ENCODE assay signal across 9 cellular contexts in the genomic region with DNA sequence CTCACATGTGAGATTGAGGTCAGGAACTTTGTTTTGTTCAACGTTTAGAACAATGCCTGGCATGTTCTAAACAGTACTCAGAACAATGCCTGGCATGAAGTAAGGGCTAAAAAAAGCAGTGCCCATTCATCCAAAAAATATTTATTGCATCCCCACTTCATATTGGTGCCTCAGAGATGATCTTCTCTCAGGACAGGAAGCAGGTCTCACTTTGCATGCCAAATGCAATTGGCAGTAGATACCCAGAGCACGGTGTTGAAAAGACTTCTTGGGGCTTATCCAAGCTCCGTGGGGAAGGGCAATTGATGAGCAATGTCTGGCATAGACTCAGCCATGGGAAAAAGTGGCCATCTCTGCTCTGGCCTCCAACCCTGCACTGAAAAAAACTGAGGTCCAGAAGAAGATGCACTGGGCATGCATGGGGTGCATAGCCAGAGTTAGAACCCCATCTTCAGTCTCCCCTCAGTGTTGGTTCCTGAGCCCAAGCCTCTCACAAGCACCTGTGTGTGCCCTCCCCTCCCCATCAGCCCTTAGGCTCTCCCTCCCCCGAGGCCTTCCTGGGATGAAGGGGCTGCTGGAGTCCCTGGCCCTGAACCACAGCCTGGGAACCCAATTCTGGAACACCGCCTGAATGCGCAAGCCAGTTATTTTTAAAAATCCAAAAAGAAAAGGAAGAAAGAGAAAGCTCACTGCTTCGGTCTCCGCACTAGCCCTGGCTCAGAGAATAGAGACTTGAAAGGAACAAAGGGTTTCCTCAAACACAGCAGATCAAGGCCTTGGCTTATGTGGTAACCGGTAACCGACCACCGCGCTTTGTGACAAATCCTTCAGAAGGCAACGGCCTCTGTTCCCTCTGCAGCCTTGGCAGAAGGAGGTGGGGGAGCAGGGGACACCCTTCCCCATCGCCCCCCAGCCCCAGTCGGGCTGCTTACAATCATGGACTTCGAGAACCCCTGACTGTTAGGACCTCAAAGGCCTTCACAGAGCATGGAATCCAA.
DNase-seq lines count a peak whose midpoint lies in the region; ATAC-seq and TF ChIP-seq lines count a peak whose summit lies in the region.
"Had no signal": no experiment of that assay in that cellular context is flagged by ENCODE, and none has a peak within 500 bp of the region (broad histone marks: within the 10 kb centered on the region; RNA-seq: fewer than 3 reads in every experiment).

No MANE protein-coding gene starts in this region.

- peak; percentile 70 for DNase-seq in ACHN
- DNase-seq in HT1080 (ENCODE audit: low read depth), result peak; percentile 62
- DNase-seq in cardiac fibroblast (ENCODE audit: low read depth in 2 of 2), result peak; percentile 86 to 88
- peak; percentile 71 to 88 for DNase-seq in lung microvascular endothelial cell (ENCODE audit: low read depth in 2 of 2)
- no peak for DNase-seq in NCI-H1694 treated with DMSO at 0.1 percent for 48 hours (lab: John Stamatoyannopoulos, UW)
- no peak for DNase-seq in SIG-M5 treated with dmso at 0.1 percent for 504 hours (lab: John Stamatoyannopoulos, UW; ENCODE audit: unreplicated experiment)
- DNase-seq in NCI-H82 treated with DMSO at 0.1 percent for 48 hours (lab: John Stamatoyannopoulos, UW; ENCODE audit: unreplicated experiment), result no peak
- DNase-seq in WTC11 (ENCODE audit: low spot score), result no peak

- in situ Hi-C loops in ACHN (cut with HindIII; ENCODE audit: low pct_ligation_motif_present, low pct_unique_long_range_greater_than_20kb, low sequenced_read_pairs), result no loop called here

- H3K27me3 Mint-ChIP-seq in WTC11 (ENCODE audit: low read depth), result peaks cover 3% of the 10 kb centered on the region; the same call in 1 of the 2 replicates

- no peak overlapping the region for H3K4me3 Mint-ChIP-seq in WTC11

- no peak overlapping the region for H3K4me3 ChIP-seq in cardiac fibroblast (replicated peaks in 1 of 2; ENCODE audit: low read depth in 2 of 2, low read length in 2 of 2)
- H3K4me3 ChIP-seq: cardiac muscle cell had no signal

- TF ChIP-seq CTCF in cardiac fibroblast (IDR thresholded peaks at IDR 0.05; ENCODE audit: low read depth, low read length) (no peak), WTC11 (IDR thresholded peaks at IDR 0.05) (no peak)

- no peak overlapping the region for H3K27ac Mint-ChIP-seq in WTC11

- no peaks in the 10 kb centered on the region for H3K9me3 Mint-ChIP-seq in WTC11

- no peak for ATAC-seq in WTC11

- CTCF ChIA-PET in WTC11 (lab: Charles Lee), result interaction anchor here (0.7 kb wide), 1 partner anchor 14 kb away, joined by 3 read pairs; no protein-coding TSS in a partner anchor

- H3K36me3 Mint-ChIP-seq in WTC11, result no peaks in the 10 kb centered on the region

- peaks cover 45% of the 10 kb centered on the region for H3K4me1 Mint-ChIP-seq in WTC11

- POLR2A ChIA-PET in WTC11 (lab: Charles Lee), result no interaction called here

TF ChIP-seq in WTC11, 78 proteins besides CTCF, POLR2A, EP300 and RAD21:
- no peak for TF ChIP-seq ZNF263 (CRISPR knock-in tag; IDR thresholded peaks at IDR 0.05; ENCODE audit: low read depth)
- TF ChIP-seq JUN (CRISPR knock-in tag; IDR thresholded peaks at IDR 0.05), result no peak
- no peak for TF ChIP-seq RELA (CRISPR knock-in tag; IDR thresholded peaks at IDR 0.05; ENCODE audit: borderline replicate concordance)
- TF ChIP-seq, protein P1, sequence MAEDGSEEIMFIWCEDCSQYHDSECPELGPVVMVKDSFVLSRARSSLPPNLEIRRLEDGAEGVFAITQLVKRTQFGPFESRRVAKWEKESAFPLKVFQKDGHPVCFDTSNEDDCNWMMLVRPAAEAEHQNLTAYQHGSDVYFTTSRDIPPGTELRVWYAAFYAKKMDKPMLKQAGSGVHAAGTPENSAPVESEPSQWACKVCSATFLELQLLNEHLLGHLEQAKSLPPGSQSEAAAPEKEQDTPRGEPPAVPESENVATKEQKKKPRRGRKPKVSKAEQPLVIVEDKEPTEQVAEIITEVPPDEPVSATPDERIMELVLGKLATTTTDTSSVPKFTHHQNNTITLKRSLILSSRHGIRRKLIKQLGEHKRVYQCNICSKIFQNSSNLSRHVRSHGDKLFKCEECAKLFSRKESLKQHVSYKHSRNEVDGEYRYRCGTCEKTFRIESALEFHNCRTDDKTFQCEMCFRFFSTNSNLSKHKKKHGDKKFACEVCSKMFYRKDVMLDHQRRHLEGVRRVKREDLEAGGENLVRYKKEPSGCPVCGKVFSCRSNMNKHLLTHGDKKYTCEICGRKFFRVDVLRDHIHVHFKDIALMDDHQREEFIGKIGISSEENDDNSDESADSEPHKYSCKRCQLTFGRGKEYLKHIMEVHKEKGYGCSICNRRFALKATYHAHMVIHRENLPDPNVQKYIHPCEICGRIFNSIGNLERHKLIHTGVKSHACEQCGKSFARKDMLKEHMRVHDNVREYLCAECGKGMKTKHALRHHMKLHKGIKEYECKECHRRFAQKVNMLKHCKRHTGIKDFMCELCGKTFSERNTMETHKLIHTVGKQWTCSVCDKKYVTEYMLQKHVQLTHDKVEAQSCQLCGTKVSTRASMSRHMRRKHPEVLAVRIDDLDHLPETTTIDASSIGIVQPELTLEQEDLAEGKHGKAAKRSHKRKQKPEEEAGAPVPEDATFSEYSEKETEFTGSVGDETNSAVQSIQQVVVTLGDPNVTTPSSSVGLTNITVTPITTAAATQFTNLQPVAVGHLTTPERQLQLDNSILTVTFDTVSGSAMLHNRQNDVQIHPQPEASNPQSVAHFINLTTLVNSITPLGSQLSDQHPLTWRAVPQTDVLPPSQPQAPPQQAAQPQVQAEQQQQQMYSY (CRISPR knock-in tag; IDR thresholded peaks at IDR 0.05), result no peak
- TF ChIP-seq GTF2I (CRISPR knock-in tag; conservative IDR thresholded peaks at IDR 0.05), result no peak
- TF ChIP-seq ZNF317 (CRISPR knock-in tag; IDR thresholded peaks at IDR 0.05; ENCODE audit: borderline replicate concordance, low read depth), result no peak
- no peak for TF ChIP-seq NR3C1 (CRISPR knock-in tag; conservative IDR thresholded peaks at IDR 0.05; ENCODE audit: low read depth)
- no peak for TF ChIP-seq SMAD4 (CRISPR knock-in tag; IDR thresholded peaks at IDR 0.05)
- TF ChIP-seq FOXP1 (CRISPR knock-in tag; IDR thresholded peaks at IDR 0.05; ENCODE audit: borderline replicate concordance), result no peak
- TF ChIP-seq, protein P2, sequence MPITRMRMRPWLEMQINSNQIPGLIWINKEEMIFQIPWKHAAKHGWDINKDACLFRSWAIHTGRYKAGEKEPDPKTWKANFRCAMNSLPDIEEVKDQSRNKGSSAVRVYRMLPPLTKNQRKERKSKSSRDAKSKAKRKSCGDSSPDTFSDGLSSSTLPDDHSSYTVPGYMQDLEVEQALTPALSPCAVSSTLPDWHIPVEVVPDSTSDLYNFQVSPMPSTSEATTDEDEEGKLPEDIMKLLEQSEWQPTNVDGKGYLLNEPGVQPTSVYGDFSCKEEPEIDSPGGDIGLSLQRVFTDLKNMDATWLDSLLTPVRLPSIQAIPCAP (CRISPR knock-in tag; IDR thresholded peaks at IDR 0.05), result no peak
- no peak for TF ChIP-seq ZNF396 (CRISPR knock-in tag; IDR thresholded peaks at IDR 0.05; ENCODE audit: borderline replicate concordance)
- TF ChIP-seq ZNF416 (CRISPR knock-in tag; IDR thresholded peaks at IDR 0.05), result no peak
- no peak for TF ChIP-seq NFATC4 (CRISPR knock-in tag; IDR thresholded peaks at IDR 0.05)
- TF ChIP-seq TCF7 (CRISPR knock-in tag; IDR thresholded peaks at IDR 0.05; ENCODE audit: low read depth), result no peak
- TF ChIP-seq, protein P3, sequence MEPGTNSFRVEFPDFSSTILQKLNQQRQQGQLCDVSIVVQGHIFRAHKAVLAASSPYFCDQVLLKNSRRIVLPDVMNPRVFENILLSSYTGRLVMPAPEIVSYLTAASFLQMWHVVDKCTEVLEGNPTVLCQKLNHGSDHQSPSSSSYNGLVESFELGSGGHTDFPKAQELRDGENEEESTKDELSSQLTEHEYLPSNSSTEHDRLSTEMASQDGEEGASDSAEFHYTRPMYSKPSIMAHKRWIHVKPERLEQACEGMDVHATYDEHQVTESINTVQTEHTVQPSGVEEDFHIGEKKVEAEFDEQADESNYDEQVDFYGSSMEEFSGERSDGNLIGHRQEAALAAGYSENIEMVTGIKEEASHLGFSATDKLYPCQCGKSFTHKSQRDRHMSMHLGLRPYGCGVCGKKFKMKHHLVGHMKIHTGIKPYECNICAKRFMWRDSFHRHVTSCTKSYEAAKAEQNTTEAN (CRISPR knock-in tag; IDR thresholded peaks at IDR 0.05), result no peak
- no peak for TF ChIP-seq NFYB (CRISPR knock-in tag; conservative IDR thresholded peaks at IDR 0.05; ENCODE audit: low read depth)

Comparison
In these comparisons a context has a peak if more than half of its experiments do, and no peak if none do; other contexts are left out.
1. DNase-seq: peak in ACHN (single experiment), HT1080 (single experiment), cardiac fibroblast (2 of 2) and lung microvascular endothelial cell (2 of 2); none in NCI-H1694 treated with DMSO at 0.1 percent for 48 hours (single experiment), SIG-M5 treated with dmso at 0.1 percent for 504 hours (single experiment), NCI-H82 treated with DMSO at 0.1 percent for 48 hours (single experiment) and WTC11 (single experiment).